In the genomic region with DNA sequence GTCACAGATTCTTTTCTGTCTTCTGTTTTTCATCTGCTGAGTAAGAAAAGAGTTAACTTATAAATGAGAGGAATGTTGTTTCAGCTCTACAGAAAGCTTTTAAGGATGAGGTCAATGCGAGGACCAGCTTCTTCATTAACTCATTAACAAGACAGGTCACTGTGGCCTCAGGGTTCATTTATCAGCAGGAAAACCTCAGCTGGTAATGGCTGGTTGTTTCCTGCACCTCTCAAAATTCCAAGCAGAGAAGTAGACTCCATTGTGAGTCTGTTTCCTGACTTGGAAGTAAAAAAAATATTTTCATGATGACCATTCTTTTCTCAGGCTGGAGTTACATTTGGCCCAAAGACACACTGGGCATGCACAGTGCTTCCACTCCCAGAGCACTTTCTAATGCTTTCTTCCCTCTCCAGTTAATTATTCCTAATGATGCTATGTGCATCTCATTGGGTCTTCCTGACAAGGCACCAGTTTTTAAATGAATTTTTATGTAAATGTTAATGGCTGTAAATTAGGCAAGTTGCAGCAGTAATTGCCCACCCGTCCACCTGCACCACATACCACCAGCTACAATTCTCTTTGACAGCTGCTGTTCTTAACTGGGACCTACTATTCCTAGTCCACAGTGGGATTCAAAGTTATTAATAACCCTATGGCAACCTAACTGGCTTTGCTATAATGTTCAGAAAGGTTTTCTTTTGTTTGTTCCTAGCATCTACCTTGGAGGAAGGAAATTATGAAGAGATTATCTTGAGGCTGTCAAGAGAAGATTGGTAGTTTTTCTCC, we compare ENCODE assay signal across 13 cellular contexts.
DNase-seq lines count a peak whose midpoint lies in the region; ATAC-seq and TF ChIP-seq lines count a peak whose summit lies in the region.
"Had no signal": no experiment of that assay in that cellular context is flagged by ENCODE, and none has a peak within 500 bp of the region (broad histone marks: within the 10 kb centered on the region; RNA-seq: fewer than 3 reads in every experiment).

No MANE protein-coding gene starts in this region.

- H2AFZ ChIP-seq in osteoblast (ENCODE audit: low read length): peak overlapping the region; percentile 57

- peak; percentile 48 for DNase-seq in AG10803 (ENCODE audit: low read depth)
- DNase-seq in RPMI7951 (ENCODE audit: low read depth): peak; percentile 58
- peak; percentile 29 for DNase-seq in fibroblast of villous mesenchyme (ENCODE audit: low read depth)
- peak; percentile 80 for DNase-seq in osteoblast (ENCODE audit: insufficient read length, low spot score, missing footprints)
- no peak for DNase-seq in posterior vena cava (ENCODE audit: low spot score)
- DNase-seq in DMS79 treated with DMSO at 0.1 percent for 48 hours (lab: John Stamatoyannopoulos, UW): no peak
- DNase-seq: activated CD4-positive, alpha-beta memory T cell treated with anti-CD3 and anti-CD28 coated beads for 36 hours; activated naive CD8-positive, alpha-beta T cell treated with anti-CD3 and anti-CD28 coated beads, Interleukin-2, amount 50 U/mL, for 24 hours; naive B cell; NCI-H345 had no signal

- intact Hi-C loops in posterior vena cava (cut with DNase I): no loop called here

- H3K79me2 ChIP-seq in osteoblast (ENCODE audit: insufficient read depth, low read length): no peaks in the 10 kb centered on the region

- no peak overlapping the region for H3K4me3 ChIP-seq in AG10803 (ENCODE audit: low read length)
- no peak overlapping the region for H3K4me3 ChIP-seq in fibroblast of villous mesenchyme (ENCODE audit: low read depth, low read length)
- H3K4me3 ChIP-seq in osteoblast (ENCODE audit: insufficient read depth, low read length): no peak overlapping the region
- H3K4me3 ChIP-seq: BLaER1 had no signal

- H3K36me3 ChIP-seq in osteoblast (ENCODE audit: insufficient read depth, low read length): no peaks in the 10 kb centered on the region

- peaks cover 39% of the 10 kb centered on the region for H3K4me1 ChIP-seq in osteoblast (ENCODE audit: insufficient read depth, low read length)
- H3K4me1 ChIP-seq: BLaER1 had no signal

- peak overlapping the region; percentile 29 for H3K4me2 ChIP-seq in osteoblast (ENCODE audit: insufficient read depth, low read length)
- H3K4me2 ChIP-seq: BLaER1 had no signal

- TF ChIP-seq CTCF in AG10803 (conservative IDR thresholded peaks at IDR 0.05; ENCODE audit: low read length) (no peak), fibroblast of villous mesenchyme (IDR thresholded peaks at IDR 0.05; ENCODE audit: insufficient read depth, low read depth, low read length) (no peak), osteoblast (IDR thresholded peaks at IDR 0.05; ENCODE audit: extremely low read depth, low read depth, low read length) (no peak)

- ATAC-seq in GM19351 (IDR thresholded peaks at IDR 0.05; ENCODE audit: unreplicated experiment) (no peak), GM18909 (IDR thresholded peaks at IDR 0.05; ENCODE audit: poor library complexity, unreplicated experiment) (no peak)
- ATAC-seq: activated naive CD8-positive, alpha-beta T cell treated with anti-CD3 and anti-CD28 coated beads, Interleukin-2, amount 50 U/mL, for 24 hours had no signal

- H3K27me3 ChIP-seq in osteoblast (ENCODE audit: insufficient read depth, low read length): no peaks in the 10 kb centered on the region
- H3K27me3 ChIP-seq: BLaER1 had no signal

- H4K20me1 ChIP-seq in osteoblast (ENCODE audit: insufficient read depth, low read length): no peaks in the 10 kb centered on the region

- H3K27ac ChIP-seq in osteoblast (ENCODE audit: low read depth, low read length): peak overlapping the region; percentile 38
- H3K27ac ChIP-seq: BLaER1 had no signal

- no peaks in the 10 kb centered on the region for H3K9me3 ChIP-seq in osteoblast (ENCODE audit: low read depth, low read length)

Comparison
In these comparisons a context has a peak if more than half of its experiments do, and no peak if none do; other contexts are left out.
1. DNase-seq: peak in AG10803 (single experiment), RPMI7951 (single experiment), fibroblast of villous mesenchyme (single experiment) and osteoblast (single experiment); none in posterior vena cava (single experiment) and DMS79 treated with DMSO at 0.1 percent for 48 hours (single experiment).